Comparison of ENCODE assay signal across 1 cellular context in the genomic region with DNA sequence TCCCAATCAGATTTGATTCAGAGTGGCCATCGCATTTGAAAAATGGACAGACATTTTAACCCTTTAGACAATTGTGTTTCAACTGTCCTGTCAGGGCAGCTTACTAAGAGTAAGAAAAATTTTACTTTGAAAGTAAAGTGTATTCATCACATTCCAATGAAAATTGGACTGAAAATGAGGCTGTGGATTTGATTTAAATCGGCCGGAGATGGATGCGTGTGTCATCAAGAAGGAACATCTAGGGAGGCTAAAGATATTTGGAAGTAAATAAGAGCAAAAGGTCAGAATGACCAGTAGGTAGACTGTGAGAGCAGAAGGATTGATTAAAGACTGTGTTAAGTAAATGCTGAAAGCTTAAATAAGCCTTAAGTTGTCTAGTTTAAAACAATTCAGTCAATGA.
TF ChIP-seq lines count a peak whose summit lies in the region.

No MANE protein-coding gene starts in this region.

TF ChIP-seq in A549, 52 proteins besides CTCF, POLR2A, EP300 and RAD21 (continued from another document):
- TF ChIP-seq ZC3H11A (IDR thresholded peaks at IDR 0.05) (no peak), CBX8 (IDR thresholded peaks at IDR 0.05) (no peak), CHD4 (IDR thresholded peaks at IDR 0.05; ENCODE audit: borderline replicate concordance) (no peak)
